In the genomic region with DNA sequence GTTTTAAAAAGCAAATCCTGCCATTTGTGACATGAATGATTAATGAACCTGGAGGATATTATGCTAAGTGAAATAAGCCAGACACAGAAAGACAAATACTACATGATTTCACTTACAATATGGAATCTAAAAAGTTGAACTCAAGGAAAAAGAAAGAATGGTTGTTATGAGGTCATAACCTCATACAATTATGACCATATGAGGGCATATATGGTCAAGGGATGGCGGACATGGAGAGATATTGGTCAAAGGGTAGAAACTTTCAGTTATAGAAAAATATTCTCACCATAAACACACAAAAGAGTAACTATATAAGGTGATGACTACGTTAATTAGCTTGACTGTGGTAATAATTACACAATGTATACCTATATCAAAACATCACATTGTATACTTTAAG, we compare ENCODE assay signal across 22 cellular contexts.
"Had no signal": no experiment of that assay in that cellular context is flagged by ENCODE, and none has a peak within 500 bp of the region (broad histone marks: within the 10 kb centered on the region; RNA-seq: fewer than 3 reads in every experiment).

No MANE protein-coding gene starts in this region.

- H3K27me3 ChIP-seq: MG63 had no signal

- H3K4me1 ChIP-seq: SJSA1 had no signal

- H3K9me3 ChIP-seq: MG63, SJSA1 had no signal

- H3K27ac ChIP-seq: HL-60, SJSA1, SK-N-MC had no signal

- H3K4me3 ChIP-seq: MG63, SJSA1, SK-N-MC had no signal

- H3K36me3 ChIP-seq: MG63, SJSA1 had no signal

- DNase-seq: Karpas-422, KG1, MG63, NCI-H1092, NCI-H1105 treated with DMSO at 0.1 percent for 48 hours, NCI-H1417 treated with DMSO at 0.1 percent for 48 hours, NCI-H146, NCI-H1694 treated with DMSO at 0.1 percent for 48 hours, NCI-H1930, NCI-H2081, NCI-H2107, NCI-H226, NCI-H446, NCI-H510A, NCI-H524 treated with DMSO at 0.1 percent for 48 hours, NCI-H774, Right ventricle myocardium superior, RPMI8226, SIG-M5 had no signal
